11 cellular contexts compared by ENCODE assay signal in the genomic region with DNA sequence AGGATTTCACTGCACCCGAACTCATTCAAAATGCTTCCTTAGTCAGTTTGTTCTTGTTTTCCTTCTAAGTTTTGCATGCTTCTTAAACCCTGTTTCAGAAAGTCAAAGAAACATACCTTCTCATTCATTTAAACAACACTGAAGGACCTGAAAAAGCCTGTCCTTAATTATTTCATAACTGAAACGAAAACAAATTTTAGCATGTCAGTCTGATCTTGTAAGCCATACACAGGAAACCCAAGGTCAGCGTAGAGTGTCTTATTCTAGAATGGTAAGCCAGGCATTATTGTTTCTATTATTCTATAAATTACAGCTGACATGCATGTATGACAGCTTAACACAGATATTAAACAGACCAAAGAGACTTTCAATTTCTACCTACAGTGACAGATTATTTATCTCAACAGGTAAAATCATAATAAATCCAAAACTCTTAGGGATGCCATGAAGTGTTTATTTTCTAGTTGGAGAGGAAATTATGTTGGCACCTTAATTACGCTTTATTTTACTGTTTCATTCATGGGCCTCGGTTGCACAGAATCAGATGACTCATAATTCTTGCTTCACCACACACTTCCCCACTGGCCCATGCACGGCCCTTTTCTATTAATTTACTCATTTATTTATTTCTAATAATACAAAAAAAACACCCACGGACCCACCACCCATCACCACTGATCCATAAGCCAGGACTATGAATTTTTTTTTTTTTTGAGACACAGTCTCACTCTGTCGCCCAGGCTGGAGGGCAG. TPM values are rescaled to one million over a fixed set of nuclear protein-coding genes. Genes with fewer than 3 reads are reported as not detected.
DNase-seq lines count a peak whose midpoint lies in the region; ATAC-seq and TF ChIP-seq lines count a peak whose summit lies in the region.
"Had no signal": no experiment of that assay in that cellular context is flagged by ENCODE, and none has a peak within 500 bp of the region (broad histone marks: within the 10 kb centered on the region; RNA-seq: fewer than 3 reads in every experiment).

No MANE protein-coding gene starts in this region.

- CTCF ChIA-PET in activated CD4-positive, alpha-beta T cell treated with anti-CD3 and anti-CD28 coated beads for 36 hours (lab: Charles Lee) = no interaction called here

- no peaks in the 10 kb centered on the region for H3K36me3 Mint-ChIP-seq in activated CD4-positive, alpha-beta T cell treated with anti-CD3 and anti-CD28 coated beads for 36 hours (ENCODE audit: low read depth)
- H3K36me3 Mint-ChIP-seq in activated T-helper 1 cell treated with anti-CD3 and anti-CD28 coated beads, Interleukin-12 subunit alpha, Interleukin-12 subunit beta, Interleukin-2, Interleukin-4 antibody, amounts not matched to agents 30 ng/mL and 10 ng/mL and 1 ng/mL, durations not matched to agents 14 hours and 24 hours and 36 hours (ENCODE audit: low read depth) = peaks cover 3% of the 10 kb centered on the region
- no peaks in the 10 kb centered on the region for H3K36me3 Mint-ChIP-seq in natural killer cell treated with Interleukin-12 subunit alpha and Interleukin-12 subunit beta and Interleukin-15 and Interleukin-18, amount 100 ng/mL, for 72 hours

- H3K4me1 Mint-ChIP-seq in activated CD4-positive, alpha-beta T cell treated with anti-CD3 and anti-CD28 coated beads for 36 hours = peaks cover 52% of the 10 kb centered on the region
- peaks cover 49% of the 10 kb centered on the region for H3K4me1 Mint-ChIP-seq in activated T-helper 1 cell treated with anti-CD3 and anti-CD28 coated beads, Interleukin-12 subunit alpha, Interleukin-12 subunit beta, Interleukin-2, Interleukin-4 antibody, amounts not matched to agents 30 ng/mL and 10 ng/mL and 1 ng/mL, durations not matched to agents 14 hours and 24 hours and 36 hours (ENCODE audit: low read depth)
- H3K4me1 Mint-ChIP-seq in natural killer cell treated with Interleukin-12 subunit alpha and Interleukin-12 subunit beta and Interleukin-15 and Interleukin-18, amount 100 ng/mL, for 72 hours (ENCODE audit: low read depth in 2 of 2) = peaks cover 36 to 64% of the 10 kb centered on the region in 2 donors
- H3K4me1 Mint-ChIP-seq: nephron had no signal

- no peak for DNase-seq in activated CD4-positive, alpha-beta T cell treated with anti-CD3 and anti-CD28 coated beads for 36 hours
- DNase-seq in activated CD4-positive, alpha-beta T cell treated with anti-CD3 and anti-CD28 coated beads, Interleukin-2, amount 50 U/mL, for 1 hour = no peak
- DNase-seq in NB4 (ENCODE audit: low read depth) (peak; percentile 79), gastrocnemius medialis (no peak), NAMALWA (ENCODE audit: low spot score) (no peak)
- DNase-seq in activated T-helper 1 cell treated with anti-CD3 and anti-CD28 coated beads, Interleukin-12 subunit alpha, Interleukin-12 subunit beta, Interleukin-2, Interleukin-4 antibody, amounts not matched to agents 30 ng/mL and 10 ng/mL and 1 ng/mL, durations not matched to agents 14 hours and 24 hours and 36 hours (ENCODE audit: low spot score) = no peak
- DNase-seq in natural killer cell treated with Interleukin-12 subunit alpha and Interleukin-12 subunit beta and Interleukin-15 and Interleukin-18, amount 100 ng/mL, for 72 hours (ENCODE audit: low spot score) = no peak
- DNase-seq: NCI-H774 had no signal

- intact Hi-C loops in activated CD4-positive, alpha-beta T cell treated with anti-CD3 and anti-CD28 coated beads for 36 hours (cut with DNase I, micrococcal nuclease) = loop anchor here (1.0 to 5.0 kb wide), 4 partner anchors 17 to 39 kb away; a partner anchor contains a TSS
- intact Hi-C loops in activated T-helper 1 cell treated with anti-CD3 and anti-CD28 coated beads, Interleukin-12 subunit alpha, Interleukin-12 subunit beta, Interleukin-2, Interleukin-4 antibody, amounts not matched to agents 30 ng/mL and 10 ng/mL and 1 ng/mL, durations not matched to agents 14 hours and 24 hours and 36 hours (cut with micrococcal nuclease) = loop anchor here (1.0 to 5.0 kb wide), 8 partner anchors 17 to 64 kb away; a partner anchor contains a TSS
- intact Hi-C loops in gastrocnemius medialis (cut with DNase I; ENCODE audit: low total_unique reads) = no loop called here

- no peaks in the 10 kb centered on the region for H3K27me3 Mint-ChIP-seq in activated CD4-positive, alpha-beta T cell treated with anti-CD3 and anti-CD28 coated beads for 36 hours
- peaks cover 3% of the 10 kb centered on the region for H3K27me3 Mint-ChIP-seq in activated T-helper 1 cell treated with anti-CD3 and anti-CD28 coated beads, Interleukin-12 subunit alpha, Interleukin-12 subunit beta, Interleukin-2, Interleukin-4 antibody, amounts not matched to agents 30 ng/mL and 10 ng/mL and 1 ng/mL, durations not matched to agents 14 hours and 24 hours and 36 hours (ENCODE audit: insufficient read depth)
- H3K27me3 Mint-ChIP-seq in natural killer cell treated with Interleukin-12 subunit alpha and Interleukin-12 subunit beta and Interleukin-15 and Interleukin-18, amount 100 ng/mL, for 72 hours = no peaks in the 10 kb centered on the region

- TF ChIP-seq POLR2A in NB4 (IDR thresholded peaks at IDR 0.05; ENCODE audit: extremely low read depth, insufficient read length) = no peak
- TF ChIP-seq POLR2A in gastrocnemius medialis (IDR thresholded peaks at IDR 0.05) = no peak

- TF ChIP-seq CTCF in NB4 (IDR thresholded peaks at IDR 0.05; ENCODE audit: low read depth, low read length) (no peak), gastrocnemius medialis (IDR thresholded peaks at IDR 0.05 in 4 of 5, conservative IDR thresholded peaks at IDR 0.05 in 1 of 5) (no peak)

- peaks cover 2% of the 10 kb centered on the region for H3K9me3 Mint-ChIP-seq in activated CD4-positive, alpha-beta T cell treated with anti-CD3 and anti-CD28 coated beads for 36 hours (ENCODE audit: low read depth)
- H3K9me3 Mint-ChIP-seq in activated T-helper 1 cell treated with anti-CD3 and anti-CD28 coated beads, Interleukin-12 subunit alpha, Interleukin-12 subunit beta, Interleukin-2, Interleukin-4 antibody, amounts not matched to agents 30 ng/mL and 10 ng/mL and 1 ng/mL, durations not matched to agents 14 hours and 24 hours and 36 hours = no peaks in the 10 kb centered on the region
- peaks cover 3% of the 10 kb centered on the region for H3K9me3 Mint-ChIP-seq in natural killer cell treated with Interleukin-12 subunit alpha and Interleukin-12 subunit beta and Interleukin-15 and Interleukin-18, amount 100 ng/mL, for 72 hours
- H3K9me3 Mint-ChIP-seq: nephron had no signal

- no peak overlapping the region for H3K4me3 ChIP-seq in NB4 (ENCODE audit: low read depth, low read length)
- H3K4me3 ChIP-seq in gastrocnemius medialis = no peak overlapping the region
- H3K4me3 ChIP-seq: A549 had no signal

- H3K27ac ChIP-seq in gastrocnemius medialis = no peak overlapping the region
- H3K27ac ChIP-seq: A549 had no signal

- H3K4me3 Mint-ChIP-seq in activated CD4-positive, alpha-beta T cell treated with anti-CD3 and anti-CD28 coated beads for 36 hours = no peak overlapping the region
- no peak overlapping the region for H3K4me3 Mint-ChIP-seq in activated T-helper 1 cell treated with anti-CD3 and anti-CD28 coated beads, Interleukin-12 subunit alpha, Interleukin-12 subunit beta, Interleukin-2, Interleukin-4 antibody, amounts not matched to agents 30 ng/mL and 10 ng/mL and 1 ng/mL, durations not matched to agents 14 hours and 24 hours and 36 hours
- peak overlapping the region; percentile 68 for H3K4me3 Mint-ChIP-seq in natural killer cell treated with Interleukin-12 subunit alpha and Interleukin-12 subunit beta and Interleukin-15 and Interleukin-18, amount 100 ng/mL, for 72 hours
- H3K4me3 Mint-ChIP-seq: nephron had no signal

- H3K36me3 ChIP-seq in gastrocnemius medialis = no peaks in the 10 kb centered on the region

- peaks cover 0 to 4% (median 0%) of the 10 kb centered on the region in 3 donors for H3K27me3 ChIP-seq in gastrocnemius medialis

- peak overlapping the region; percentile 44 for H3K27ac Mint-ChIP-seq in activated CD4-positive, alpha-beta T cell treated with anti-CD3 and anti-CD28 coated beads for 36 hours
- H3K27ac Mint-ChIP-seq in activated T-helper 1 cell treated with anti-CD3 and anti-CD28 coated beads, Interleukin-12 subunit alpha, Interleukin-12 subunit beta, Interleukin-2, Interleukin-4 antibody, amounts not matched to agents 30 ng/mL and 10 ng/mL and 1 ng/mL, durations not matched to agents 14 hours and 24 hours and 36 hours = peak overlapping the region; percentile 3
- peak overlapping the region; percentile 70 to 90 for H3K27ac Mint-ChIP-seq in natural killer cell treated with Interleukin-12 subunit alpha and Interleukin-12 subunit beta and Interleukin-15 and Interleukin-18, amount 100 ng/mL, for 72 hours
- H3K27ac Mint-ChIP-seq: nephron had no signal

- H3K9me3 ChIP-seq in gastrocnemius medialis = no peaks in the 10 kb centered on the region
- H3K9me3 ChIP-seq: A549 had no signal

- in situ Hi-C loops in gastrocnemius medialis (cut with MboI; ENCODE audit: low sequenced_read_pairs in 4 of 4) = no loop called here

- H3K4me1 ChIP-seq in gastrocnemius medialis = no peaks in the 10 kb centered on the region
- H3K4me1 ChIP-seq: A549 had no signal

- POLR2A ChIA-PET in activated CD4-positive, alpha-beta T cell treated with anti-CD3 and anti-CD28 coated beads for 36 hours (lab: Charles Lee) = no interaction called here

- ATAC-seq in activated CD4-positive, alpha-beta T cell treated with anti-CD3 and anti-CD28 coated beads for 36 hours = no peak
- peak; percentile 43 to 68 for ATAC-seq in natural killer cell treated with Interleukin-12 subunit alpha and Interleukin-12 subunit beta and Interleukin-15 and Interleukin-18, amount 100 ng/mL, for 72 hours
- ATAC-seq in gastrocnemius medialis (no peak), GM18873 (IDR thresholded peaks at IDR 0.05; ENCODE audit: low FRiP score, unreplicated experiment) (no peak)
- ATAC-seq: A549 had no signal

RNA-seq across cellular contexts. Expression of a gene that starts 39.3 kb away (rescaled TPM):
- total RNA-seq in activated CD4-positive, alpha-beta T cell treated with anti-CD3 and anti-CD28 coated beads for 36 hours = 10 to 100 TPM; 33.2 to 33.7 TPM
- 22.0 and 22.1 TPM in 2 replicates for total RNA-seq in activated T-helper 1 cell treated with anti-CD3 and anti-CD28 coated beads, Interleukin-12 subunit alpha, Interleukin-12 subunit beta, Interleukin-2, Interleukin-4 antibody, amounts not matched to agents 30 ng/mL and 10 ng/mL and 1 ng/mL, durations not matched to agents 14 hours and 24 hours and 36 hours
- 10 to 100 TPM; 45.2 to 45.3 TPM for total RNA-seq in natural killer cell treated with Interleukin-12 subunit alpha and Interleukin-12 subunit beta and Interleukin-15 and Interleukin-18, amount 100 ng/mL, for 72 hours
- total RNA-seq in gastrocnemius medialis = 10 to 100 TPM; 53.4 to 70.7 (median 61.3) TPM

Comparison
In these comparisons a context has a peak if more than half of its experiments do, and no peak if none do; other contexts are left out.
1. ATAC-seq: peak in natural killer cell treated with Interleukin-12 subunit alpha and Interleukin-12 subunit beta and Interleukin-15 and Interleukin-18, amount 100 ng/mL, for 72 hours (2 of 2); none in activated CD4-positive, alpha-beta T cell treated with anti-CD3 and anti-CD28 coated beads for 36 hours (single experiment), gastrocnemius medialis (0 of 2) and GM18873 (single experiment).
2. H3K27ac Mint-ChIP-seq: peak in every context shown above with its lines; median percentile 80 in natural killer cell treated with Interleukin-12 subunit alpha and Interleukin-12 subunit beta and Interleukin-15 and Interleukin-18, amount 100 ng/mL, for 72 hours; 44 in activated CD4-positive, alpha-beta T cell treated with anti-CD3 and anti-CD28 coated beads for 36 hours; 3 in activated T-helper 1 cell treated with anti-CD3 and anti-CD28 coated beads, Interleukin-12 subunit alpha, Interleukin-12 subunit beta, Interleukin-2, Interleukin-4 antibody, amounts not matched to agents 30 ng/mL and 10 ng/mL and 1 ng/mL, durations not matched to agents 14 hours and 24 hours and 36 hours.